In the genomic region with DNA sequence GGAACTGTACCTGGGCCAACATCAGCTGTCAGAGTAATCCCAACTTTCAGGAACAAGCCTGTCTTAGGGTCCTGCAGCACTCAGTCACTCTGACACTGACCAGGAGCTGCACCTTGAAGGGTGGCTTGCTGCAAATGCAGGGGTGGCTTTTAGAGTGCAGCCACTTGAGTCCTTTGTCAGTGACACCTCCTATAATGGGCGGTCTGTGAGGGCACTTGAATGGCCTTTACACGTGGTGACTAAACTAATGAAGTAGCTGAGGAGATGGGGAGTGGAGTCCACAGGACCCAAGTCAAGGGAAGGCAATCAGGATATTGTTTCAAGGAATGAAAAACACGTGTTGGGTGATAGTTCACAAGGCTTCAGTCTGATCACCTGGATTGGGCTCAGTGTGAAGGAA, we compare ENCODE assay signal across 25 cellular contexts. TPM values are rescaled to one million over a fixed set of nuclear protein-coding genes. Genes with fewer than 3 reads are reported as not detected.
"Had no signal": no experiment of that assay in that cellular context is flagged by ENCODE, and none has a peak within 500 bp of the region (broad histone marks: within the 10 kb centered on the region; RNA-seq: fewer than 3 reads in every experiment).

No MANE protein-coding gene starts in this region.

- H3K9me3 ChIP-seq: esophagus squamous epithelium, lower lobe of right lung, prostate gland, right atrium auricular region, suprapubic skin, transverse colon, vagina had no signal

- ATAC-seq: heart right ventricle; left colon; left ventricle myocardium superior; lower lobe of right lung; naive thymus-derived CD8-positive, alpha-beta T cell; stimulated activated naive CD8-positive, alpha-beta T cell treated with anti-CD3 and anti-CD28 coated beads, Interleukin-15, amount 100 ng/mL, for 72 hours had no signal

- DNase-seq: dermis blood vessel endothelial cell; effector memory CD4-positive, alpha-beta T cell; esophagus squamous epithelium; foreskin melanocyte; glutamatergic neuron; heart right ventricle; hippocampal formation; left colon; left ventricle myocardium superior; lower lobe of right lung; naive thymus-derived CD8-positive, alpha-beta T cell; nephron progenitor cell; nucleus accumbens; stimulated activated CD4-positive, alpha-beta T cell treated with anti-CD3 and anti-CD28 coated beads, Interleukin-12 subunit alpha, Interleukin-12 subunit beta, amount 100 ng/mL, for 4 hours; stimulated activated CD4-positive, alpha-beta T cell treated with anti-CD3 and anti-CD28 coated beads, Interleukin-1b, Interleukin-23, amount 100 ng/mL, for 48 hours; stimulated activated CD4-positive, alpha-beta T cell treated with anti-CD3 and anti-CD28 coated beads, Interleukin-4, amount 100 ng/mL, for 1 hour; stimulated activated CD8-positive, alpha-beta memory T cell treated with anti-CD3 and anti-CD28 coated beads, Interleukin-4, amount 100 ng/mL, for 48 hours; stimulated activated naive CD4-positive, alpha-beta T cell; stimulated activated naive CD8-positive, alpha-beta T cell treated with anti-CD3 and anti-CD28 coated beads, Interleukin-15, amount 100 ng/mL, for 72 hours; transverse colon had no signal

- H3K27me3 ChIP-seq: esophagus squamous epithelium, heart right ventricle, right atrium auricular region, suprapubic skin, transverse colon, vagina had no signal

- H3K4me3 ChIP-seq: esophagus squamous epithelium, heart right ventricle, lower lobe of right lung, prostate gland, right atrium auricular region, smooth muscle cell, suprapubic skin, transverse colon, vagina had no signal

- H3K27ac ChIP-seq: esophagus squamous epithelium, heart right ventricle, lower lobe of right lung, prostate gland, right atrium auricular region, suprapubic skin, transverse colon, vagina had no signal

- H3K36me3 ChIP-seq: esophagus squamous epithelium, heart right ventricle, lower lobe of right lung, prostate gland, right atrium auricular region, suprapubic skin, transverse colon, vagina had no signal

- H3K4me2 ChIP-seq: smooth muscle cell had no signal

- H3K4me1 ChIP-seq: heart right ventricle, lower lobe of right lung, prostate gland, right atrium auricular region, vagina had no signal

RNA-seq across cellular contexts. Expression of gene LNX1, which starts 11.1 kb away (rescaled TPM):
- total RNA-seq: naive thymus-derived CD8-positive, alpha-beta T cell had no signal
